ENCODE assay signal across 15 cellular contexts in the genomic region with DNA sequence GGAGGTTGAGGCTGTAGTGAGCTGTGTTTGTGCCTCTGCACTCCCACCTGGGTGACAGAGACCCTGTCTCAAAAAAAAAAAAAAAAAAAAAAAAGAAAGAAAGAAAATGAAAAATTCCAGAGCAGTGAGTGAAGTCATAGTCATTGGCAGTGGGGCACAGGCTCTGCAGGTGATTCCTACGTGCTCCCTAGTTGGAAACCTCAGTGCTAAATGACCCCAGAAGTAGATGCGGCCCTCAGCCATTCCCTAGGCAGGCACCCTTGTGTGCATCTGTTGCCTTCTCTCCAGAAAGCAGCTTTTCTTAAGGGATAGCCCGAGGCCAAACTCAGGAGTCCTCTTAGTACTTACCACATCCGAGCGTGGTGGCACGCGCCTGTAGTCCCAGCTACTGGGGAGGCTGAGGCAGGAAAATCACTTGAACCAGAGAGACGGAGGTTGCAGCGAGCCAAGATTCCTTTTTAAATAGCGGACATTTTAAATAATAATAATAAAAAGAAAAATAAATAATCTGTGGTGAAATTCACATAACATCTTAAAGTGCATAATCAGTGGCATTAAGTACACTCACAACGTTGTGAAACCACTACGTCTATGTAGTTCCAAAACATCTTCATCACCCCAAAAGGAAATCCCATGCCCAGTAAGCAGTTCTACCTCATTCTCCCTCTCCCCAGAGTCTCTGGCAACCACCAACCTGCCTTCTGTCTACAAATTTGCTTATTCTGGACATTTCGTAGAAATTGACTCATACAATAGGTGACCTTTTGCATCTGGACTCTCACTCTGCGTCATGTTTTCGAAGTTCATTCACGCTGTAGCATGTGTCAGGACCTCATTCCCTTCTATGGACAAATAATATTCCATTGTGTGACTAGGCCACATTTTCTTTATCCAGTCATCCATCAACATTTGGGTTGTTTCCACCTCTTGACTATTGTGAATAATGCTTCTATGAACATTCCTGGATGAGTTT. TPM values are rescaled to one million over a fixed set of nuclear protein-coding genes. Genes with fewer than 3 reads are reported as not detected.
DNase-seq lines count a peak whose midpoint lies in the region; ATAC-seq and TF ChIP-seq lines count a peak whose summit lies in the region.
"Had no signal": no experiment of that assay in that cellular context is flagged by ENCODE, and none has a peak within 500 bp of the region (broad histone marks: within the 10 kb centered on the region; RNA-seq: fewer than 3 reads in every experiment).

No MANE protein-coding gene starts in this region.

- ATAC-seq in activated T-cell treated with anti-CD3 and anti-CD28 coated beads, Interleukin-2, amount 50 U/mL, for 72 hours (replicated peaks in 1 of 2) = peak; percentile 36 to 74
- ATAC-seq in stimulated activated naive B cell treated with anti-CD40 and anti-IgM and Interleukin-4, amounts not matched to agents 10 μg/mL and 1 μg/mL and 100 μg/mL, for 72 hours (replicated peaks) = peak; percentile 75 to 85

- H3K4me3 Mint-ChIP-seq in activated T-cell treated with anti-CD3 and anti-CD28 coated beads, Interleukin-2, amount 50 U/mL, for 72 hours = peak overlapping the region in 1 of 2 donors; percentile 1
- no peak overlapping the region for H3K4me3 Mint-ChIP-seq in stimulated activated naive B cell treated with anti-CD40 and anti-IgM and Interleukin-4, amounts not matched to agents 10 μg/mL and 1 μg/mL and 100 μg/mL, for 72 hours
- H3K4me3 Mint-ChIP-seq: nephron progenitor cell had no signal

- no peak for DNase-seq in activated T-cell treated with anti-CD3 and anti-CD28 coated beads, Interleukin-2, amount 50 U/mL, for 72 hours
- DNase-seq in activated T-cell treated with anti-CD3 and anti-CD28 coated beads, Interleukin-2, amount 50 U/mL, for 48 hours = no peak
- peak; percentile 71 for DNase-seq in adipocyte (ENCODE audit: low read depth)
- peak; percentile 98 for DNase-seq in fibroblast of pulmonary artery (ENCODE audit: low read depth)
- peak; percentile 29 for DNase-seq in stimulated activated naive B cell treated with anti-CD40 and anti-IgM and Interleukin-4, amounts not matched to agents 10 μg/mL and 1 μg/mL and 100 μg/mL, for 72 hours
- DNase-seq in ovary = no peak
- DNase-seq in activated CD4-positive, CD25-positive, alpha-beta regulatory T cell (lab: John Stamatoyannopoulos, UW) = no peak
- no peak for DNase-seq in T-helper 1 cell
- DNase-seq: activated CD4-positive, alpha-beta T cell treated with anti-CD3 and anti-CD28 coated beads for 48 hours; activated naive CD4-positive, alpha-beta T cell treated with Interleukin-2 at 50 U/mL for 16 hours; effector CD8-positive, alpha-beta T cell; GDM1; NCI-H446 treated with DMSO at 0.1 percent for 48 hours; nephron progenitor cell; SIG-M5 had no signal

- no peaks in the 10 kb centered on the region for H3K36me3 Mint-ChIP-seq in activated T-cell treated with anti-CD3 and anti-CD28 coated beads, Interleukin-2, amount 50 U/mL, for 72 hours (ENCODE audit: insufficient read depth in 2 of 2)
- no peaks in the 10 kb centered on the region for H3K36me3 Mint-ChIP-seq in stimulated activated naive B cell treated with anti-CD40 and anti-IgM and Interleukin-4, amounts not matched to agents 10 μg/mL and 1 μg/mL and 100 μg/mL, for 72 hours

- intact Hi-C loops in ovary (cut with DNase I) = no loop called here

- no peak for TF ChIP-seq POLR2A in ovary (IDR thresholded peaks at IDR 0.05)

- no peaks in the 10 kb centered on the region for H3K27me3 Mint-ChIP-seq in activated T-cell treated with anti-CD3 and anti-CD28 coated beads, Interleukin-2, amount 50 U/mL, for 72 hours (ENCODE audit: low read depth)
- H3K27me3 Mint-ChIP-seq in stimulated activated naive B cell treated with anti-CD40 and anti-IgM and Interleukin-4, amounts not matched to agents 10 μg/mL and 1 μg/mL and 100 μg/mL, for 72 hours = peaks cover 4 to 6% of the 10 kb centered on the region in 2 donors

- H3K36me3 ChIP-seq in adipocyte (ENCODE audit: control insufficient read depth, insufficient read depth, low read length, severe bottlenecking) (no peaks in the 10 kb centered on the region), ovary (no peaks in the 10 kb centered on the region)

- H3K27me3 ChIP-seq in adipocyte (replicated peaks; ENCODE audit: control insufficient read depth, insufficient read depth, low read length) (no peaks in the 10 kb centered on the region), ovary (no peaks in the 10 kb centered on the region)

- no peak overlapping the region for H3K4me3 ChIP-seq in adipocyte (ENCODE audit: low read length)
- no peak overlapping the region for H3K4me3 ChIP-seq in fibroblast of pulmonary artery (replicated peaks; ENCODE audit: low read depth, low read length)
- no peak overlapping the region for H3K4me3 ChIP-seq in ovary

- peaks cover 41% of the 10 kb centered on the region for H3K4me1 ChIP-seq in adipocyte (ENCODE audit: control insufficient read depth, insufficient read depth, low read length)
- peaks cover 10% of the 10 kb centered on the region for H3K4me1 ChIP-seq in ovary (ENCODE audit: insufficient read depth)

- H3K9ac ChIP-seq in adipocyte (ENCODE audit: low read length) = no peak overlapping the region

- TF ChIP-seq EP300 in ovary (IDR thresholded peaks at IDR 0.05) = no peak

- 88 to 90% (median 90%) methylated on average over 16 of the region's 16 CpGs for WGBS in ovary, 3 donors

- H3K9me3 Mint-ChIP-seq in activated T-cell treated with anti-CD3 and anti-CD28 coated beads, Interleukin-2, amount 50 U/mL, for 72 hours = no peaks in the 10 kb centered on the region
- H3K9me3 Mint-ChIP-seq in stimulated activated naive B cell treated with anti-CD40 and anti-IgM and Interleukin-4, amounts not matched to agents 10 μg/mL and 1 μg/mL and 100 μg/mL, for 72 hours = no peaks in the 10 kb centered on the region

- no peaks in the 10 kb centered on the region for H3K4me1 Mint-ChIP-seq in activated T-cell treated with anti-CD3 and anti-CD28 coated beads, Interleukin-2, amount 50 U/mL, for 72 hours (ENCODE audit: low read depth)
- peaks cover 4 to 8% of the 10 kb centered on the region in 2 donors for H3K4me1 Mint-ChIP-seq in stimulated activated naive B cell treated with anti-CD40 and anti-IgM and Interleukin-4, amounts not matched to agents 10 μg/mL and 1 μg/mL and 100 μg/mL, for 72 hours

- no peaks in the 10 kb centered on the region for H3K9me3 ChIP-seq in adipocyte (ENCODE audit: control insufficient read depth, low read length)
- H3K9me3 ChIP-seq in ovary = no peaks in the 10 kb centered on the region

- TF ChIP-seq CTCF in fibroblast of pulmonary artery (IDR thresholded peaks at IDR 0.05; ENCODE audit: low read length, missing control alignments) (no peak), ovary (IDR thresholded peaks at IDR 0.05) (no peak)

- H3K27ac Mint-ChIP-seq in activated T-cell treated with anti-CD3 and anti-CD28 coated beads, Interleukin-2, amount 50 U/mL, for 72 hours = no peak overlapping the region
- H3K27ac Mint-ChIP-seq in stimulated activated naive B cell treated with anti-CD40 and anti-IgM and Interleukin-4, amounts not matched to agents 10 μg/mL and 1 μg/mL and 100 μg/mL, for 72 hours = peak overlapping the region; percentile 25
- H3K27ac Mint-ChIP-seq: nephron progenitor cell had no signal

- no peak overlapping the region for H3K27ac ChIP-seq in ovary

RNA-seq across cellular contexts. Expression of a gene that starts 12.5 kb away (rescaled TPM):
- total RNA-seq in activated T-cell treated with anti-CD3 and anti-CD28 coated beads, Interleukin-2, amount 50 U/mL, for 72 hours = 10 to 100 TPM; 11.6 to 13.9 TPM
- total RNA-seq in ovary = 1 to 10 TPM; 1.8 to 9.2 (median 3.7) TPM
- polyA plus RNA-seq in ovary = 1 to 10 TPM in 1 of 2 donors, under 1 TPM in 1; 0.80 to 4.0 TPM

RNA-seq across cellular contexts. Expression of a gene that starts 18.2 kb away (rescaled TPM):
- total RNA-seq in activated T-cell treated with anti-CD3 and anti-CD28 coated beads, Interleukin-2, amount 50 U/mL, for 72 hours = 10 to 100 TPM; 46.4 to 52.6 TPM
- 10 to 100 TPM; 26.1 to 50.4 (median 44.5) TPM for total RNA-seq in ovary
- polyA plus RNA-seq in ovary = 10 to 100 TPM; 42.9 to 57.9 TPM

Comparison
In these comparisons a context has a peak if more than half of its experiments do, and no peak if none do; other contexts are left out.
1. DNase-seq: peak in adipocyte (single experiment), fibroblast of pulmonary artery (single experiment) and stimulated activated naive B cell treated with anti-CD40 and anti-IgM and Interleukin-4, amounts not matched to agents 10 μg/mL and 1 μg/mL and 100 μg/mL, for 72 hours (single experiment); none in activated T-cell treated with anti-CD3 and anti-CD28 coated beads, Interleukin-2, amount 50 U/mL, for 72 hours (0 of 2), activated T-cell treated with anti-CD3 and anti-CD28 coated beads, Interleukin-2, amount 50 U/mL, for 48 hours (0 of 2), ovary (0 of 5), activated CD4-positive, CD25-positive, alpha-beta regulatory T cell (0 of 4) and T-helper 1 cell (0 of 5).